In the genomic region with DNA sequence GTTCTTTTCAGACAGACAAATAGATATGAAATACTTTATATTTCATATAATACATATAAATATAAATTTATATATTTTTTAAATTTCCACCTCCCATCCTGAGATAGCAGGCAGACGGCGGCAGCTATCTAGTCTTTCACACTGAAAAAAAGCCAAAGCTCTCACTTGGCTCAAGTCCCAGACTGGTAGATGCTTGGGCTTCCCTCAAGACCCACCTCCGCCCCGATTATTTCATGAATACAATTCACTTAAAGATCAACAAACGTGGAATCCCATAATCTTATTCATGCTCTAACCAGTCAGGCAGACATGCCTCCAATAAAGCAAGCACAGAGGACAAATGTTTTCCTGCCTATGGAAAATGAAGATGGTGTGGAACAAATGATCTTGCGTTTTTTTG, we compare ENCODE assay signal across 19 cellular contexts.
DNase-seq lines count a peak whose midpoint lies in the region; ATAC-seq and TF ChIP-seq lines count a peak whose summit lies in the region.
"Had no signal": no experiment of that assay in that cellular context is flagged by ENCODE, and none has a peak within 500 bp of the region (broad histone marks: within the 10 kb centered on the region; RNA-seq: fewer than 3 reads in every experiment).

No MANE protein-coding gene starts in this region.

- no peak for TF ChIP-seq EP300 in stomach (IDR thresholded peaks at IDR 0.05)

- DNase-seq in left ventricle myocardium inferior: no peak
- no peak for DNase-seq in right cardiac atrium
- DNase-seq in NCI-H1105 treated with DMSO at 0.1 percent for 48 hours (lab: John Stamatoyannopoulos, UW): peak; percentile 37
- no peak for DNase-seq in endodermal cell
- no peak for DNase-seq in stomach
- DNase-seq in GF-D8 (lab: John Stamatoyannopoulos, UW): no peak
- DNase-seq: ACHN; CD4-positive, alpha-beta T cell; Kasumi-1; NCI-H1417 treated with DMSO at 0.1 percent for 48 hours; NCI-H2029; NCI-H446; SW 1271 had no signal

- H3K4me1 ChIP-seq in left ventricle myocardium inferior: peaks cover 29% of the 10 kb centered on the region
- H3K4me1 ChIP-seq in right cardiac atrium (ENCODE audit: control insufficient read depth, insufficient read depth, low read length): no peaks in the 10 kb centered on the region
- H3K4me1 ChIP-seq in endodermal cell (ENCODE audit: control insufficient read depth, insufficient read depth, low read length): peaks cover 15% of the 10 kb centered on the region
- peaks cover 15 to 42% (median 32%) of the 10 kb centered on the region in 4 donors for H3K4me1 ChIP-seq in stomach
- H3K4me1 ChIP-seq: SJSA1 had no signal

- no peak overlapping the region for H3K4me3 Mint-ChIP-seq in endodermal cell
- H3K4me3 Mint-ChIP-seq: B cell; CD4-positive, alpha-beta T cell had no signal

- no peak for TF ChIP-seq POLR2A in stomach (IDR thresholded peaks at IDR 0.05)

- ATAC-seq in right cardiac atrium: no peak
- ATAC-seq in HG02981 (IDR thresholded peaks at IDR 0.05; ENCODE audit: unreplicated experiment): no peak
- no peak for ATAC-seq in GM21528 (IDR thresholded peaks at IDR 0.05; ENCODE audit: low FRiP score, unreplicated experiment)

- H3K27me3 Mint-ChIP-seq in endodermal cell (ENCODE audit: insufficient read depth): peaks cover 70% of the 10 kb centered on the region

- H3K36me3 Mint-ChIP-seq in endodermal cell (ENCODE audit: low read depth): no peaks in the 10 kb centered on the region

- H3K9ac ChIP-seq in endodermal cell (ENCODE audit: extremely low read depth, low read length, poor library complexity, severe bottlenecking): no peak overlapping the region

- H3K9me3 Mint-ChIP-seq in endodermal cell: peaks cover 10% of the 10 kb centered on the region
- H3K9me3 Mint-ChIP-seq: CD4-positive, alpha-beta T cell; GM23338 had no signal

- 56% methylated on average over 6 of the region's 6 CpGs for WGBS in right cardiac atrium
- 81 to 89% methylated on average over 3 to 6 of the region's 6 CpGs for WGBS in endodermal cell (ENCODE audit: insufficient coverage in 1 of 2, insufficient read length in 1 of 2), 2 experiments
- 70 to 77% (median 70%) methylated on average over 6 of the region's 6 CpGs for WGBS in stomach, 5 donors

- H3K4me1 Mint-ChIP-seq in endodermal cell: peaks cover 24% of the 10 kb centered on the region

- no peaks in the 10 kb centered on the region for H3K9me3 ChIP-seq in left ventricle myocardium inferior (replicated peaks)
- no peaks in the 10 kb centered on the region for H3K9me3 ChIP-seq in right cardiac atrium (ENCODE audit: control insufficient read depth, low read length)
- H3K9me3 ChIP-seq in endodermal cell (ENCODE audit: control insufficient read depth, low read length): peaks cover 9% of the 10 kb centered on the region
- H3K9me3 ChIP-seq in stomach: no peaks in the 10 kb centered on the region
- H3K9me3 ChIP-seq: SJSA1 had no signal

- peak overlapping the region; percentile 79 for H3K27ac ChIP-seq in left ventricle myocardium inferior (replicated peaks)
- no peak overlapping the region for H3K27ac ChIP-seq in right cardiac atrium (ENCODE audit: low read length)
- no peak overlapping the region for H3K27ac ChIP-seq in endodermal cell (ENCODE audit: low read depth, low read length)
- H3K27ac ChIP-seq in stomach: peak overlapping the region in 3 of 5 donors; percentile 73 to 83 (median 81)
- H3K27ac ChIP-seq: RWPE1, SJSA1 had no signal

- TF ChIP-seq CTCF in left ventricle myocardium inferior (IDR thresholded peaks at IDR 0.05; ENCODE audit: borderline replicate concordance): no peak
- TF ChIP-seq CTCF in endodermal cell (conservative IDR thresholded peaks at IDR 0.05): no peak
- no peak for TF ChIP-seq CTCF in stomach (IDR thresholded peaks at IDR 0.05)

- intact Hi-C loops in left ventricle myocardium inferior (cut with micrococcal nuclease) (no loop called here), right cardiac atrium (cut with DNase I) (loop anchor here in 2 of 4 donors (5.0 to 10.0 kb wide), 2 partner anchors 270 to 273 kb away; no protein-coding TSS in a partner anchor), stomach (cut with DNase I; ENCODE audit: low total_unique reads) (no loop called here)

- H3K27me3 ChIP-seq in left ventricle myocardium inferior (ENCODE audit: low read depth) (peaks cover 3% of the 10 kb centered on the region), right cardiac atrium (ENCODE audit: control insufficient read depth, insufficient read depth) (no peaks in the 10 kb centered on the region), endodermal cell (ENCODE audit: control insufficient read depth, insufficient read depth, low read length, poor library complexity, severe bottlenecking) (no peaks in the 10 kb centered on the region), stomach (peaks cover 0 to 11% (median 0%) of the 10 kb centered on the region in 3 donors)
- H3K27me3 ChIP-seq: SJSA1 had no signal

- H3K4me3 ChIP-seq in left ventricle myocardium inferior (no peak overlapping the region), right cardiac atrium (ENCODE audit: low read length) (no peak overlapping the region), endodermal cell (ENCODE audit: low read length) (peak overlapping the region; percentile 23), stomach (no peak overlapping the region)
- H3K4me3 ChIP-seq: SJSA1 had no signal

- H3K27ac Mint-ChIP-seq in endodermal cell: no peak overlapping the region
- H3K27ac Mint-ChIP-seq: B cell; CD4-positive, alpha-beta T cell; GM23338 had no signal

- no peaks in the 10 kb centered on the region for H3K36me3 ChIP-seq in left ventricle myocardium inferior
- no peaks in the 10 kb centered on the region for H3K36me3 ChIP-seq in endodermal cell (ENCODE audit: control insufficient read depth, insufficient read depth, low read length)
- H3K36me3 ChIP-seq in stomach: no peaks in the 10 kb centered on the region
- H3K36me3 ChIP-seq: SJSA1 had no signal

Comparison
In these comparisons a context has a peak if more than half of its experiments do, and no peak if none do; other contexts are left out.
1. H3K27ac ChIP-seq: peak in left ventricle myocardium inferior (single experiment) and stomach (3 of 5); none in right cardiac atrium (single experiment) and endodermal cell (single experiment).